ENCODE assay signal across 15 cellular contexts in genomic region chr11:122659676-122660571, GRCh38. TPM values are rescaled to one million over a fixed set of nuclear protein-coding genes. Genes with fewer than 3 reads are reported as not detected.
A peak's percentile ranks its signal among the peaks of the same experiment; 100 is the strongest.
DNase-seq lines count a peak whose midpoint lies in the region; ATAC-seq, FAIRE-seq and TF ChIP-seq lines count a peak whose summit lies in the region.
"Had no signal": no experiment of that assay in that cellular context is flagged by ENCODE, and none has a peak within 500 bp of the region (broad histone marks: within the 10 kb centered on the region; RNA-seq: fewer than 3 reads in every experiment).

No MANE protein-coding gene starts in this region.

- CTCF ChIA-PET in HepG2 (lab: Yijun Ruan, JAX; ENCODE audit: low intra/inter-chr PET ratio, low total read pairs) = no interaction called here

- H3K9me3 ChIP-seq in HepG2 (ENCODE audit: low read length) (no peaks in the 10 kb centered on the region), right lobe of liver (no peaks in the 10 kb centered on the region)
- H3K9me3 ChIP-seq: thoracic aorta had no signal

- no peak for DNase-seq in HepG2 (ENCODE audit: low spot score)
- no peak for DNase-seq in right lobe of liver
- DNase-seq in NOMO-1 (lab: John Stamatoyannopoulos, UW; ENCODE audit: unreplicated experiment in 2 of 2) = peak; percentile 23 to 42
- DNase-seq in globus pallidus (ENCODE audit: low spot score) = peak; percentile 12
- DNase-seq in NCI-H510A treated with DMSO at 0.1 percent for 48 hours (lab: John Stamatoyannopoulos, UW) = no peak
- DNase-seq in NCI-H2171 treated with DMSO at 0.1 percent for 48 hours (lab: John Stamatoyannopoulos, UW) = no peak
- DNase-seq in NCI-H1436 treated with DMSO at 0.1 percent for 48 hours (lab: John Stamatoyannopoulos, UW) = no peak
- DNase-seq: brain microvascular endothelial cell; effector CD4-positive, alpha-beta T cell; GOT3; NCI-H187; NCI-H69 had no signal

- H3K9ac ChIP-seq in HepG2 (ENCODE audit: insufficient read depth, low read depth, low read length) = no peak overlapping the region

- H4K20me1 ChIP-seq in HepG2 (ENCODE audit: insufficient read depth, low read length) = no peaks in the 10 kb centered on the region

- peaks cover 11% of the 10 kb centered on the region for H3K79me2 ChIP-seq in HepG2 (ENCODE audit: insufficient read depth, low read length)

- no peak for FAIRE-seq in HepG2 (lab: Jason Lieb, UNC)
- FAIRE-seq: GM18507 had no signal

- peaks cover 0 to 4% of the 10 kb centered on the region in 2 experiments; a peak in 1 of 5 replicates for H3K27me3 ChIP-seq in HepG2 (ENCODE audit: control insufficient read depth in 1 of 2, insufficient read depth in 2 of 2, low read length in 2 of 2)
- H3K27me3 ChIP-seq in right lobe of liver = no peaks in the 10 kb centered on the region
- H3K27me3 ChIP-seq: brain microvascular endothelial cell had no signal

- H3K4me3 ChIP-seq in HepG2 (replicated peaks in 1 of 3; ENCODE audit: insufficient read depth in 1 of 3, low read depth in 2 of 3, low read length in 3 of 3) (no peak overlapping the region), right lobe of liver (no peak overlapping the region)
- H3K4me3 ChIP-seq: thoracic aorta had no signal

- TF ChIP-seq POLR2A in HepG2 (IDR thresholded peaks at IDR 0.05; ENCODE audit: insufficient read depth in 1 of 2, low read depth in 2 of 2, low read length in 2 of 2) (no peak), right lobe of liver (IDR thresholded peaks at IDR 0.05) (no peak)

- H3K27ac ChIP-seq in HepG2 (ENCODE audit: extremely low read length, insufficient read depth, low read length) (no peak overlapping the region), right lobe of liver (no peak overlapping the region)
- H3K27ac ChIP-seq: brain microvascular endothelial cell, thoracic aorta had no signal

- no TSS peak for BruUV-seq in HepG2 (replicated peaks; lab: Mats Ljungman, UMichigan)

- no peak overlapping the region for H3K4me2 ChIP-seq in HepG2 (ENCODE audit: low read depth, low read length)

- peaks cover 35% of the 10 kb centered on the region for H3K4me1 ChIP-seq in HepG2 (ENCODE audit: insufficient read depth, low read length)
- H3K4me1 ChIP-seq in right lobe of liver = peaks cover 0 to 9% (median 4%) of the 10 kb centered on the region in 4 donors

- no peak for TF ChIP-seq CTCF in HepG2 (CRISPR knock-in tag; IDR thresholded peaks at IDR 0.05)
- no peak for TF ChIP-seq CTCF in right lobe of liver (IDR thresholded peaks at IDR 0.05)

- TF ChIP-seq EP300 in HepG2 (IDR thresholded peaks at IDR 0.05; ENCODE audit: low read depth in 2 of 2, low read length in 2 of 2) = no peak
- no peak for TF ChIP-seq EP300 in HepG2 (CRISPR knock-in tag; IDR thresholded peaks at IDR 0.05; ENCODE audit: borderline replicate concordance)

- H3K36me3 ChIP-seq in HepG2 (replicated peaks in 1 of 2; ENCODE audit: control insufficient read depth in 1 of 2, insufficient read depth in 2 of 2, low read length in 2 of 2) (no peaks in the 10 kb centered on the region), right lobe of liver (no peaks in the 10 kb centered on the region)
- H3K36me3 ChIP-seq: brain microvascular endothelial cell, thoracic aorta had no signal

- in situ Hi-C loops in HepG2 (cut with HindIII; ENCODE audit: extremely low pct_ligation_motif_present, low pct_unique_long_range_greater_than_20kb) = no loop called here

- intact Hi-C loops in HepG2 (cut with micrococcal nuclease; ENCODE audit: unreplicated experiment) = no loop called here
- intact Hi-C loops in right lobe of liver (cut with DNase I) = no loop called here

- TF ChIP-seq RAD21 in HepG2 (CRISPR knock-in tag; IDR thresholded peaks at IDR 0.05) = no peak

- ATAC-seq in HepG2 (no peak), right lobe of liver (no peak), HG03039 (IDR thresholded peaks at IDR 0.05; ENCODE audit: unreplicated experiment) (no peak)

- POLR2A ChIA-PET in HepG2 (lab: Yijun Ruan, JAX) = no interaction called here

- no peak overlapping the region for H2AFZ ChIP-seq in HepG2 (ENCODE audit: low read length)

- 91% methylated on average over 10 of the region's 11 CpGs for WGBS in HepG2 (ENCODE audit: low lambda C conversion rate)
- whole genome bisulfite sequencing in right lobe of liver (ENCODE audit: insufficient coverage, low coverage, low lambda C conversion rate, missing lambda C conversion rate) = 50% methylated on average over 7 of the region's 11 CpGs

TF ChIP-seq in HepG2, 621 proteins besides CTCF, POLR2A, EP300 and RAD21:
- TF ChIP-seq, protein P1, sequence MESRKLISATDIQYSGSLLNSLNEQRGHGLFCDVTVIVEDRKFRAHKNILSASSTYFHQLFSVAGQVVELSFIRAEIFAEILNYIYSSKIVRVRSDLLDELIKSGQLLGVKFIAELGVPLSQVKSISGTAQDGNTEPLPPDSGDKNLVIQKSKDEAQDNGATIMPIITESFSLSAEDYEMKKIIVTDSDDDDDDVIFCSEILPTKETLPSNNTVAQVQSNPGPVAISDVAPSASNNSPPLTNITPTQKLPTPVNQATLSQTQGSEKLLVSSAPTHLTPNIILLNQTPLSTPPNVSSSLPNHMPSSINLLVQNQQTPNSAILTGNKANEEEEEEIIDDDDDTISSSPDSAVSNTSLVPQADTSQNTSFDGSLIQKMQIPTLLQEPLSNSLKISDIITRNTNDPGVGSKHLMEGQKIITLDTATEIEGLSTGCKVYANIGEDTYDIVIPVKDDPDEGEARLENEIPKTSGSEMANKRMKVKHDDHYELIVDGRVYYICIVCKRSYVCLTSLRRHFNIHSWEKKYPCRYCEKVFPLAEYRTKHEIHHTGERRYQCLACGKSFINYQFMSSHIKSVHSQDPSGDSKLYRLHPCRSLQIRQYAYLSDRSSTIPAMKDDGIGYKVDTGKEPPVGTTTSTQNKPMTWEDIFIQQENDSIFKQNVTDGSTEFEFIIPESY (CRISPR knock-in tag; IDR thresholded peaks at IDR 0.05) = 0 out of 2 replicates have a peak, but pooled peaks have one; percentile 17
- no peak for TF ChIP-seq ZNF431 (CRISPR knock-in tag; IDR thresholded peaks at IDR 0.05; ENCODE audit: borderline replicate concordance, low read depth)

RNA-seq across cellular contexts. Expression of gene UBASH3B, which starts 4.4 kb away (rescaled TPM):
- total RNA-seq in HepG2 (2016; rRNA removed; fragmentation: Illumina TruSeq; extraction: Trizol) = 4.4 and 5.1 TPM in 2 replicates
- total RNA-seq in HepG2 (2016; cell fraction: cytosol; rRNA removed; fragmentation: Illumina TruSeq; extraction: Trizol; ENCODE audit: low read depth) = 2.4 and 3.2 TPM in 2 replicates
- total RNA-seq in HepG2 (2016; cell fraction: insoluble cytoplasmic fraction; rRNA removed; fragmentation: Illumina TruSeq; extraction: Trizol) = 4.3 and 4.5 TPM in 2 replicates
- total RNA-seq in HepG2 (2016; cell fraction: membrane; rRNA removed; fragmentation: Illumina TruSeq; extraction: Trizol) = 6.0 and 6.1 TPM in 2 replicates
- 1.9 and 4.4 TPM in 2 replicates for total RNA-seq in HepG2 (2016; cell fraction: nucleus; rRNA removed; fragmentation: Illumina TruSeq; extraction: Trizol)
- polyA plus RNA-seq in HepG2 (2011; rRNA removed) = 4.8 and 7.6 TPM in 2 replicates
- polyA plus RNA-seq in HepG2 (2011; cell fraction: cytosol; rRNA removed) = 5.8 and 6.4 TPM in 2 replicates
- polyA plus RNA-seq in HepG2 (2011; cell fraction: nucleus; rRNA removed) = 2.6 and 3.2 TPM in 2 replicates
- 1.4 and 1.8 TPM in 2 replicates for polyA plus RNA-seq in HepG2 (2012)
- polyA plus RNA-seq in HepG2 (2016; cell fraction: cytosol; fragmentation: Illumina TruSeq; extraction: Trizol; ENCODE audit: low read depth) = 2.6 and 4.2 TPM in 2 replicates
- 4.2 and 4.5 TPM in 2 replicates for polyA plus RNA-seq in HepG2 (2016; cell fraction: insoluble cytoplasmic fraction; fragmentation: Illumina TruSeq; extraction: Trizol; ENCODE audit: low read depth)
- 3.5 and 4.9 TPM in 2 replicates for polyA plus RNA-seq in HepG2 (2016; cell fraction: membrane; fragmentation: Illumina TruSeq; extraction: Trizol; ENCODE audit: low read depth)
- 1.9 and 4.2 TPM in 2 replicates for polyA plus RNA-seq in HepG2 (2016; cell fraction: nucleus; fragmentation: Illumina TruSeq; extraction: Trizol; ENCODE audit: insufficient read depth, low read depth)
- polyA minus RNA-seq in HepG2 (2011; rRNA and poly(A)+ RNA removed; ENCODE audit: low replicate concordance) = 3.7 and 44.0 TPM in 2 replicates
- polyA minus RNA-seq in HepG2 (2011; cell fraction: cytosol; rRNA and poly(A)+ RNA removed) = 8.9 and 11.7 TPM in 2 replicates
- 5.2 and 7.9 TPM in 2 replicates for polyA minus RNA-seq in HepG2 (2011; cell fraction: nucleus; rRNA and poly(A)+ RNA removed)
- total RNA-seq in right lobe of liver = 10 to 100 TPM in 1 of 6 experiments, 1 to 10 TPM in 5; 1.7 to 10.5 (median 2.4) TPM

Comparison
In these comparisons a context has a peak if more than half of its experiments do, and no peak if none do; other contexts are left out.
1. DNase-seq: peak in NOMO-1 (2 of 2) and globus pallidus (single experiment); none in HepG2 (single experiment), right lobe of liver (0 of 3), NCI-H510A treated with DMSO at 0.1 percent for 48 hours (single experiment), NCI-H2171 treated with DMSO at 0.1 percent for 48 hours (single experiment) and NCI-H1436 treated with DMSO at 0.1 percent for 48 hours (single experiment).